ENCODE assay signal across 9 cellular contexts in genomic region chr20:50691585-50692552, GRCh38. TPM values are rescaled to one million over a fixed set of nuclear protein-coding genes. Genes with fewer than 3 reads are reported as not detected.
DNase-seq lines count a peak whose midpoint lies in the region; ATAC-seq and TF ChIP-seq lines count a peak whose summit lies in the region.
"Had no signal": no experiment of that assay in that cellular context is flagged by ENCODE, and none has a peak within 500 bp of the region (broad histone marks: within the 10 kb centered on the region; RNA-seq: fewer than 3 reads in every experiment).

No MANE protein-coding gene starts in this region.

- H3K27ac Mint-ChIP-seq in immature natural killer cell, result peak overlapping the region in 1 of 6 donors; percentile 8

- DNase-seq in HCEC 1CT (peak; percentile 22), brain microvascular endothelial cell (peak; percentile 37), iPS-NIHi11 (ENCODE audit: low spot score) (peak; percentile 42), aorta (no peak), immature natural killer cell (no peak)
- DNase-seq: activated CD4-positive, alpha-beta T cell treated with anti-CD3 and anti-CD28 coated beads, Interleukin-2, amount 50 U/mL, for 4 hours had no signal

- intact Hi-C loops in aorta (cut with DNase I), result no loop called here

- H3K4me1 Mint-ChIP-seq in immature natural killer cell, result no peaks in the 10 kb centered on the region

- ATAC-seq in HG03439 (IDR thresholded peaks at IDR 0.05; ENCODE audit: unreplicated experiment), result no peak
- no peak for ATAC-seq in aorta (ENCODE audit: low FRiP score)
- no peak for ATAC-seq in GM18520 (IDR thresholded peaks at IDR 0.05; ENCODE audit: unreplicated experiment)

- peaks cover 7 to 17% (median 12%) of the 10 kb centered on the region in 3 donors for H3K27me3 Mint-ChIP-seq in immature natural killer cell (ENCODE audit: low read depth in 3 of 3)

- no peak overlapping the region for H3K4me3 Mint-ChIP-seq in immature natural killer cell

- H3K4me1 ChIP-seq in skeletal muscle satellite cell (ENCODE audit: control insufficient read depth, insufficient read depth, low read length) (no peaks in the 10 kb centered on the region), aorta (ENCODE audit: control insufficient read depth in 1 of 2, insufficient read depth in 2 of 2, low read length in 2 of 2) (no peaks in the 10 kb centered on the region)

- WGBS in aorta, 2 donors, result 47 to 51% methylated on average over 22 of the region's 22 CpGs

- no peaks in the 10 kb centered on the region for H3K36me3 Mint-ChIP-seq in immature natural killer cell

- H3K36me3 ChIP-seq in brain microvascular endothelial cell (replicated peaks), result no peaks in the 10 kb centered on the region
- H3K36me3 ChIP-seq in skeletal muscle satellite cell (ENCODE audit: insufficient read depth, low read length), result no peaks in the 10 kb centered on the region
- H3K36me3 ChIP-seq in aorta (ENCODE audit: control insufficient read depth in 1 of 2, insufficient read depth in 2 of 2, low read length in 1 of 2), result no peaks in the 10 kb centered on the region

- no peak overlapping the region for H3K9ac ChIP-seq in skeletal muscle satellite cell (ENCODE audit: low read depth, low read length)

- peak overlapping the region; percentile 57 for H3K4me2 ChIP-seq in skeletal muscle satellite cell (ENCODE audit: low read length)

- H3K27ac ChIP-seq in brain microvascular endothelial cell, result no peak overlapping the region
- H3K27ac ChIP-seq in aorta (ENCODE audit: low read depth in 1 of 2, low read length in 2 of 2), result no peak overlapping the region

- no peak for TF ChIP-seq CTCF in brain microvascular endothelial cell (IDR thresholded peaks at IDR 0.05; ENCODE audit: low read depth, low read length, missing control alignments)

- in situ Hi-C loops in brain microvascular endothelial cell (cut with HindIII; ENCODE audit: low pct_ligation_motif_present, low sequenced_read_pairs), result no loop called here

- peak overlapping the region; percentile 35 for H3K4me3 ChIP-seq in brain microvascular endothelial cell (ENCODE audit: low read depth, low read length)
- no peak overlapping the region for H3K4me3 ChIP-seq in skeletal muscle satellite cell (ENCODE audit: low read length)
- no peak overlapping the region for H3K4me3 ChIP-seq in aorta (ENCODE audit: low read length in 2 of 2)

- H3K9me3 ChIP-seq in skeletal muscle satellite cell (replicated peaks; ENCODE audit: low read length) (no peaks in the 10 kb centered on the region), aorta (ENCODE audit: control insufficient read depth, low read length) (no peaks in the 10 kb centered on the region)

- no peaks in the 10 kb centered on the region for H3K27me3 ChIP-seq in brain microvascular endothelial cell (replicated peaks)
- peaks cover 69% of the 10 kb centered on the region for H3K27me3 ChIP-seq in skeletal muscle satellite cell (ENCODE audit: control insufficient read depth, insufficient read depth, low read length)
- no peaks in the 10 kb centered on the region for H3K27me3 ChIP-seq in aorta (ENCODE audit: control insufficient read depth in 1 of 2, insufficient read depth in 2 of 2, low read length in 1 of 2)

- no peaks in the 10 kb centered on the region for H3K9me3 Mint-ChIP-seq in immature natural killer cell

RNA-seq across cellular contexts. Expression of gene RIPOR3, which starts 0.5 kb away (rescaled TPM):
- total RNA-seq in skeletal muscle satellite cell (2012; rRNA removed), result 1.3 and 2.8 TPM in 2 replicates
- total RNA-seq in aorta, result 1 to 10 TPM; 3.4 to 8.0 TPM
- polyA plus RNA-seq in aorta (1 to 10 TPM in 1 of 2 donors, under 1 TPM in 1; 0.23 to 1.1 TPM), immature natural killer cell (1 to 10 TPM in 2 of 3 donors, under 1 TPM in 1; 0.41 to 1.2 (median 1.0) TPM)

RNA-seq across cellular contexts. Expression of gene PARD6B, which starts 39.5 kb away (rescaled TPM):
- 0.87 and 1.0 TPM in 2 replicates for total RNA-seq in skeletal muscle satellite cell (2012; rRNA removed)
- total RNA-seq in aorta, result 1 to 10 TPM; 1.2 to 2.6 TPM
- 1 to 10 TPM in 1 of 2 donors, under 1 TPM in 1; 0.92 to 2.1 TPM for polyA plus RNA-seq in aorta
- polyA plus RNA-seq in immature natural killer cell, result 1 to 10 TPM in 1 of 3 donors, under 1 TPM in 2; 0.38 to 1.1 (median 0.96) TPM

Comparison
In these comparisons a context has a peak if more than half of its experiments do, and no peak if none do; other contexts are left out.
1. DNase-seq: peak in HCEC 1CT (single experiment), brain microvascular endothelial cell (single experiment) and iPS-NIHi11 (single experiment); none in aorta (0 of 2) and immature natural killer cell (0 of 3).